1 cellular context compared by ENCODE assay signal in the genomic region with DNA sequence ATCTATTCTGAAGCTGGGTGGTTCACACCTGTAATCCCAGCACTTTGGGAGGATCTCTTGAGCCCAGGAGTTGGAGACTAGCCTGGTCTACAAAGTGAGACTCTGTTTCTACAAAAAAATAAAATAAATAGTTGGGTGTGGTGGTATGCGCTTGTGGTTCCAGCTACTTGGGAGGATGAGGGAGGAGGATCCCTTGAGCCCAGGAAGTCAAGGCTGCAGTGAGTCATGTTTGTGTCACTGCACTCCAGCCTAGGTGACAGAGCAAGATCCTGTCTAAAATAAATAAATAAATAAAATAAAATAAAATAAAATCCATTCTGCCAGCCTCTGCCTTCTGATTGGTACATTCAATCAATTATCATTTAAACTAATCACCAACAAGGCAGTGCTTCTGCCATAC.
A peak's percentile ranks its signal among the peaks of the same experiment; 100 is the strongest.
TF ChIP-seq lines count a peak whose summit lies in the region.

No MANE protein-coding gene starts in this region.

TF ChIP-seq in HepG2, 621 proteins besides CTCF, POLR2A, EP300 and RAD21:
- TF ChIP-seq, protein P1, sequence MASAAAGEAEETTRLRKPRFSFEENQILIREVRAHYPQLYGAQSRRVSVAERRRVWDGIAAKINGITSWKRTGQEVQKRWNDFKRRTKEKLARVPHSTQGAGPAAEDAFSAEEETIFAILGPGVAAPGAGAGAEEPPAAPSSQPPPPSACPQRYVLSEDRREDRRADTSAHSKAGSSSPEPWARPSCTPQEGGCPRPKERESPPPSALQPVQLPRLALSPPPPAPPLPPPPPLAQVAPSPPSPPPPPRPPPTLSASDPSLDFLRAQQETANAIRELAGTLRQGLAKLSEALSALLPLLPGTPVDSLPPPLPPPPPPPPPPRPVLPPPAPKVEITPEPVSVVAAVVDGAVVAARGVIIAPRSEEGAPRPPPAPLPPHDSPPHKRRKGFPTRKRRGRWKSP (CRISPR knock-in tag; IDR thresholded peaks at IDR 0.05) = no peak
- TF ChIP-seq GABPB1 (CRISPR knock-in tag; IDR thresholded peaks at IDR 0.05) (no peak), ATF7 (IDR thresholded peaks at IDR 0.05) (no peak), ATF7 (CRISPR knock-in tag; IDR thresholded peaks at IDR 0.05) (no peak), FOSL2 (CRISPR knock-in tag; IDR thresholded peaks at IDR 0.05) (0 out of 2 replicates have a peak, but pooled peaks have one; percentile 25)
- TF ChIP-seq, protein P2, sequence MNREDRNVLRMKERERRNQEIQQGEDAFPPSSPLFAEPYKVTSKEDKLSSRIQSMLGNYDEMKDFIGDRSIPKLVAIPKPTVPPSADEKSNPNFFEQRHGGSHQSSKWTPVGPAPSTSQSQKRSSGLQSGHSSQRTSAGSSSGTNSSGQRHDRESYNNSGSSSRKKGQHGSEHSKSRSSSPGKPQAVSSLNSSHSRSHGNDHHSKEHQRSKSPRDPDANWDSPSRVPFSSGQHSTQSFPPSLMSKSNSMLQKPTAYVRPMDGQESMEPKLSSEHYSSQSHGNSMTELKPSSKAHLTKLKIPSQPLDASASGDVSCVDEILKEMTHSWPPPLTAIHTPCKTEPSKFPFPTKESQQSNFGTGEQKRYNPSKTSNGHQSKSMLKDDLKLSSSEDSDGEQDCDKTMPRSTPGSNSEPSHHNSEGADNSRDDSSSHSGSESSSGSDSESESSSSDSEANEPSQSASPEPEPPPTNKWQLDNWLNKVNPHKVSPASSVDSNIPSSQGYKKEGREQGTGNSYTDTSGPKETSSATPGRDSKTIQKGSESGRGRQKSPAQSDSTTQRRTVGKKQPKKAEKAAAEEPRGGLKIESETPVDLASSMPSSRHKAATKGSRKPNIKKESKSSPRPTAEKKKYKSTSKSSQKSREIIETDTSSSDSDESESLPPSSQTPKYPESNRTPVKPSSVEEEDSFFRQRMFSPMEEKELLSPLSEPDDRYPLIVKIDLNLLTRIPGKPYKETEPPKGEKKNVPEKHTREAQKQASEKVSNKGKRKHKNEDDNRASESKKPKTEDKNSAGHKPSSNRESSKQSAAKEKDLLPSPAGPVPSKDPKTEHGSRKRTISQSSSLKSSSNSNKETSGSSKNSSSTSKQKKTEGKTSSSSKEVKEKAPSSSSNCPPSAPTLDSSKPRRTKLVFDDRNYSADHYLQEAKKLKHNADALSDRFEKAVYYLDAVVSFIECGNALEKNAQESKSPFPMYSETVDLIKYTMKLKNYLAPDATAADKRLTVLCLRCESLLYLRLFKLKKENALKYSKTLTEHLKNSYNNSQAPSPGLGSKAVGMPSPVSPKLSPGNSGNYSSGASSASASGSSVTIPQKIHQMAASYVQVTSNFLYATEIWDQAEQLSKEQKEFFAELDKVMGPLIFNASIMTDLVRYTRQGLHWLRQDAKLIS (CRISPR knock-in tag; IDR thresholded peaks at IDR 0.05) = no peak
